ENCODE assay signal across 8 cellular contexts in genomic region chr1:44807364-44808062, GRCh38. TPM values are rescaled to one million over a fixed set of nuclear protein-coding genes. Genes with fewer than 3 reads are reported as not detected.
A peak's percentile ranks its signal among the peaks of the same experiment; 100 is the strongest.
DNase-seq lines count a peak whose midpoint lies in the region; ATAC-seq and TF ChIP-seq lines count a peak whose summit lies in the region.

No MANE protein-coding gene starts in this region.

- peak overlapping the region; percentile 99 for H3K27ac Mint-ChIP-seq in mesothelial cell of epicardium

- H3K27ac ChIP-seq in OCI-LY3 (ENCODE audit: low read length): peak overlapping the region; percentile 100

- ATAC-seq in HG02943 (IDR thresholded peaks at IDR 0.05; ENCODE audit: low read depth, unreplicated experiment): peak; percentile 36
- ATAC-seq in GM19324 (IDR thresholded peaks at IDR 0.05; ENCODE audit: low FRiP score, unreplicated experiment): no peak

- peaks cover 18% of the 10 kb centered on the region for H3K36me3 Mint-ChIP-seq in mesothelial cell of epicardium

- peak overlapping the region; percentile 38 for H3K4me3 Mint-ChIP-seq in mesothelial cell of epicardium

- H3K9ac ChIP-seq in OCI-LY3 (ENCODE audit: low read length): peak overlapping the region; percentile 94

- peaks cover 52% of the 10 kb centered on the region for H3K36me3 ChIP-seq in OCI-LY3 (replicated peaks; ENCODE audit: low read depth, low read length)

- H3K9me3 Mint-ChIP-seq in mesothelial cell of epicardium: no peaks in the 10 kb centered on the region

- no peaks in the 10 kb centered on the region for H3K27me3 ChIP-seq in OCI-LY3 (ENCODE audit: low read depth, low read length)

- H3K4me2 ChIP-seq in OCI-LY3 (ENCODE audit: low read length): peak overlapping the region; percentile 78

- peaks cover 45% of the 10 kb centered on the region for H3K4me1 Mint-ChIP-seq in mesothelial cell of epicardium

- H2AFZ ChIP-seq in OCI-LY3 (ENCODE audit: low read depth, low read length): no peak overlapping the region

- DNase-seq in GM03348 (ENCODE audit: low spot score) (peak; percentile 91), activated T-cell treated with anti-CD3 and anti-CD28 coated beads for 4 hours (peak; percentile 79), epithelial cell of esophagus (ENCODE audit: low read depth) (peak; percentile 97), mesothelial cell of epicardium (ENCODE audit: low spot score in 2 of 2, unreplicated experiment in 2 of 2) (peak; percentile 54 to 76)
- peak; percentile 82 to 86 for DNase-seq in stimulated activated CD8-positive, alpha-beta memory T cell treated with anti-CD3 and anti-CD28 coated beads, Interleukin-2, amount 100 ng/mL, for 48 hours (ENCODE audit: low read depth in 2 of 2)

- peak overlapping the region; percentile 38; the same call in 1 of the 2 replicates for H3K4me3 ChIP-seq in OCI-LY3 (ENCODE audit: low read length)
- H3K4me3 ChIP-seq in epithelial cell of esophagus (ENCODE audit: low read length): no peak overlapping the region

- H3K79me2 ChIP-seq in OCI-LY3 (ENCODE audit: low read length): peaks cover 59% of the 10 kb centered on the region

- H3K27me3 Mint-ChIP-seq in mesothelial cell of epicardium (ENCODE audit: low read depth): no peaks in the 10 kb centered on the region

- no peaks in the 10 kb centered on the region for H3K9me3 ChIP-seq in OCI-LY3 (ENCODE audit: insufficient read depth, low read length)

- TF ChIP-seq CTCF in OCI-LY3 (IDR thresholded peaks at IDR 0.05; ENCODE audit: low read depth, low read length) (no peak), epithelial cell of esophagus (IDR thresholded peaks at IDR 0.05; ENCODE audit: insufficient read depth, low read depth, low read length, missing control alignments) (no peak), mesothelial cell of epicardium (IDR thresholded peaks at IDR 0.05; ENCODE audit: unreplicated experiment) (no peak)

- H4K20me1 ChIP-seq in OCI-LY3 (ENCODE audit: insufficient read depth, low read length): peaks cover 3% of the 10 kb centered on the region; the same call in 1 of the 2 replicates

- H3K4me1 ChIP-seq in OCI-LY3 (ENCODE audit: low read length): peaks cover 91% of the 10 kb centered on the region

RNA-seq across cellular contexts. Expression of gene DYNLT4, which starts 0.4 kb away (rescaled TPM):
- total RNA-seq in mesothelial cell of epicardium: 0.31 to 0.72 TPM (median 0.47 TPM) in 3 replicates

RNA-seq across cellular contexts. Expression of gene BTBD19, which starts 0.8 kb away (rescaled TPM):
- 33.6 to 43.7 TPM (median 38.3 TPM) in 3 replicates for total RNA-seq in mesothelial cell of epicardium

RNA-seq across cellular contexts. Expression of gene PLK3, which starts 7.3 kb away (rescaled TPM):
- total RNA-seq in mesothelial cell of epicardium: 24.7 to 27.5 TPM (median 27.4 TPM) in 3 replicates

RNA-seq across cellular contexts. Expression of gene BEST4, which starts 19.5 kb away (rescaled TPM):
- 1.4 to 1.7 TPM (median 1.4 TPM) in 3 replicates for total RNA-seq in mesothelial cell of epicardium

RNA-seq across cellular contexts. Expression of gene RPS8, which starts 32.2 kb away (rescaled TPM):
- 2,191 to 2,296 TPM (median 2,278 TPM) in 3 replicates for total RNA-seq in mesothelial cell of epicardium
